17 cellular contexts compared by ENCODE assay signal in genomic region chr11:102360681-102361080, GRCh38. TPM values are rescaled to one million over a fixed set of nuclear protein-coding genes. Genes with fewer than 3 reads are reported as not detected.
A peak's percentile ranks its signal among the peaks of the same experiment; 100 is the strongest.
DNase-seq lines count a peak whose midpoint lies in the region; ATAC-seq and TF ChIP-seq lines count a peak whose summit lies in the region.
"Had no signal": no experiment of that assay in that cellular context is flagged by ENCODE, and none has a peak within 500 bp of the region (broad histone marks: within the 10 kb centered on the region; RNA-seq: fewer than 3 reads in every experiment).

No MANE protein-coding gene starts in this region.

- ATAC-seq in activated naive CD4-positive, alpha-beta T cell treated with anti-CD3 and anti-CD28 coated beads, Interleukin-2, amount 50 U/mL, for 72 hours = peak in 1 of 2 donors; percentile 13
- no peak for ATAC-seq in stimulated activated effector memory CD8-positive, alpha-beta T cell treated with anti-CD3 and anti-CD28 coated beads, Interleukin-12 subunit alpha, Interleukin-12 subunit beta, amount 100 ng/mL, for 72 hours
- ATAC-seq in GM18517 (IDR thresholded peaks at IDR 0.05; ENCODE audit: unreplicated experiment) (no peak), GM18867 (IDR thresholded peaks at IDR 0.05; ENCODE audit: unreplicated experiment) (no peak)
- ATAC-seq: left ventricle myocardium superior had no signal

- H3K79me2 ChIP-seq in Loucy (ENCODE audit: insufficient read depth, low read length) = peaks cover 25% of the 10 kb centered on the region

- H4K20me1 ChIP-seq in Loucy (ENCODE audit: insufficient read depth, low read length, poor library complexity, severe bottlenecking) = peaks cover 13% of the 10 kb centered on the region

- H3K9me2 ChIP-seq in Loucy (replicated peaks; ENCODE audit: low read depth, low read length) = no peaks in the 10 kb centered on the region

- no peaks in the 10 kb centered on the region for H3K9me3 Mint-ChIP-seq in activated naive CD4-positive, alpha-beta T cell treated with anti-CD3 and anti-CD28 coated beads, Interleukin-2, amount 10 ng/mL, durations not matched to agents 7 days and 5 days
- H3K9me3 Mint-ChIP-seq in activated naive CD4-positive, alpha-beta T cell treated with anti-CD3 and anti-CD28 coated beads, Interleukin-2, amount 50 U/mL, for 72 hours = peaks cover 0 to 17% of the 10 kb centered on the region in 2 donors
- H3K9me3 Mint-ChIP-seq in stimulated activated effector memory CD8-positive, alpha-beta T cell treated with anti-CD3 and anti-CD28 coated beads, Interleukin-12 subunit alpha, Interleukin-12 subunit beta, amount 100 ng/mL, for 72 hours = no peaks in the 10 kb centered on the region

- peak overlapping the region; percentile 73 for H3K4me2 ChIP-seq in Loucy (ENCODE audit: low read depth, low read length, poor library complexity, severe bottlenecking)

- H3F3A ChIP-seq in Loucy (ENCODE audit: low read depth) = peaks cover 16% of the 10 kb centered on the region; the same call in 1 of the 2 replicates

- peak overlapping the region; percentile 46 for H3K4me3 ChIP-seq in Loucy (ENCODE audit: low read length, poor library complexity, severe bottlenecking)
- H3K4me3 ChIP-seq: pancreas had no signal

- H2AFZ ChIP-seq in Loucy (ENCODE audit: low read length) = no peak overlapping the region

- CTCF ChIA-PET in activated naive CD4-positive, alpha-beta T cell treated with anti-CD3 and anti-CD28 coated beads, Interleukin-2, amount 10 ng/mL, durations not matched to agents 7 days and 5 days (lab: Charles Lee) = interaction anchor here (0.6 to 2.6 kb wide), 9 partner anchors 12 to 252 kb away, joined by 3 to 20 read pairs (median 4); no protein-coding TSS in a partner anchor

- peak overlapping the region; percentile 15 for H3K4me3 Mint-ChIP-seq in activated naive CD4-positive, alpha-beta T cell treated with anti-CD3 and anti-CD28 coated beads, Interleukin-2, amount 10 ng/mL, durations not matched to agents 7 days and 5 days
- H3K4me3 Mint-ChIP-seq in stimulated activated effector memory CD8-positive, alpha-beta T cell treated with anti-CD3 and anti-CD28 coated beads, Interleukin-12 subunit alpha, Interleukin-12 subunit beta, amount 100 ng/mL, for 72 hours = peak overlapping the region; percentile 14
- H3K4me3 Mint-ChIP-seq: H9 had no signal

- H3K9me3 ChIP-seq in Loucy (ENCODE audit: insufficient read depth, low read depth, low read length) = peaks cover 9% of the 10 kb centered on the region; the same call in 1 of the 2 replicates
- H3K9me3 ChIP-seq: pancreas had no signal

- H3K27ac Mint-ChIP-seq in activated naive CD4-positive, alpha-beta T cell treated with anti-CD3 and anti-CD28 coated beads, Interleukin-2, amount 10 ng/mL, durations not matched to agents 7 days and 5 days = peak overlapping the region; percentile 92
- peak overlapping the region; percentile 12 to 56 for H3K27ac Mint-ChIP-seq in activated naive CD4-positive, alpha-beta T cell treated with anti-CD3 and anti-CD28 coated beads, Interleukin-2, amount 50 U/mL, for 72 hours
- H3K27ac Mint-ChIP-seq in stimulated activated effector memory CD8-positive, alpha-beta T cell treated with anti-CD3 and anti-CD28 coated beads, Interleukin-12 subunit alpha, Interleukin-12 subunit beta, amount 100 ng/mL, for 72 hours = peak overlapping the region; percentile 75

- H3K4me1 ChIP-seq in Loucy (ENCODE audit: insufficient read depth, low read length, poor library complexity, severe bottlenecking) = peaks cover 33% of the 10 kb centered on the region

- TF ChIP-seq CTCF in Loucy (conservative IDR thresholded peaks at IDR 0.05; ENCODE audit: low read length) = no peak

- H3K4me1 Mint-ChIP-seq in activated naive CD4-positive, alpha-beta T cell treated with anti-CD3 and anti-CD28 coated beads, Interleukin-2, amount 10 ng/mL, durations not matched to agents 7 days and 5 days = peaks cover 60% of the 10 kb centered on the region
- peaks cover 45% of the 10 kb centered on the region for H3K4me1 Mint-ChIP-seq in stimulated activated effector memory CD8-positive, alpha-beta T cell treated with anti-CD3 and anti-CD28 coated beads, Interleukin-12 subunit alpha, Interleukin-12 subunit beta, amount 100 ng/mL, for 72 hours

- peaks cover 42% of the 10 kb centered on the region for H3K36me3 ChIP-seq in Loucy (ENCODE audit: insufficient read depth, low read length)

- peak; percentile 27 for DNase-seq in activated naive CD4-positive, alpha-beta T cell treated with anti-CD3 and anti-CD28 coated beads, Interleukin-2, amount 10 ng/mL, durations not matched to agents 7 days and 5 days
- DNase-seq in activated naive CD4-positive, alpha-beta T cell treated with anti-CD3 and anti-CD28 coated beads, Interleukin-2, amount 50 U/mL, for 16 hours = no peak
- DNase-seq in activated naive CD4-positive, alpha-beta T cell treated with anti-CD3 and anti-CD28 coated beads, Interleukin-2, amount 50 U/mL, for 72 hours (ENCODE audit: low spot score in 2 of 2) = no peak
- DNase-seq in stimulated activated effector memory CD8-positive, alpha-beta T cell treated with anti-CD3 and anti-CD28 coated beads, Interleukin-12 subunit alpha, Interleukin-12 subunit beta, amount 100 ng/mL, for 72 hours (ENCODE audit: low spot score in 2 of 2) = no peak
- DNase-seq in NCI-H1417 (lab: John Stamatoyannopoulos, UW) = no peak
- DNase-seq: H9; head of caudate nucleus; left ventricle myocardium superior; MV-4-11; NCI-H2029; NCI-H446 treated with DMSO at 0.1 percent for 48 hours; pancreas; stimulated activated CD4-positive, alpha-beta T cell treated with anti-CD3 and anti-CD28 coated beads, Interleukin-1b, Interleukin-23, amount 100 ng/mL, for 48 hours; WERI-Rb-1 had no signal

- peak overlapping the region; percentile 14 for H3K9ac ChIP-seq in Loucy (ENCODE audit: low read depth, low read length, poor library complexity, severe bottlenecking)

- H3K27me3 ChIP-seq in Loucy (ENCODE audit: insufficient read depth, low read length, poor library complexity, severe bottlenecking) = no peaks in the 10 kb centered on the region
- H3K27me3 ChIP-seq: pancreas had no signal

- peaks cover 73% of the 10 kb centered on the region for H3K36me3 Mint-ChIP-seq in activated naive CD4-positive, alpha-beta T cell treated with anti-CD3 and anti-CD28 coated beads, Interleukin-2, amount 10 ng/mL, durations not matched to agents 7 days and 5 days
- peaks cover 29 to 55% of the 10 kb centered on the region in 2 donors for H3K36me3 Mint-ChIP-seq in activated naive CD4-positive, alpha-beta T cell treated with anti-CD3 and anti-CD28 coated beads, Interleukin-2, amount 50 U/mL, for 72 hours
- H3K36me3 Mint-ChIP-seq in stimulated activated effector memory CD8-positive, alpha-beta T cell treated with anti-CD3 and anti-CD28 coated beads, Interleukin-12 subunit alpha, Interleukin-12 subunit beta, amount 100 ng/mL, for 72 hours = peaks cover 95% of the 10 kb centered on the region

- H3K27me3 Mint-ChIP-seq in activated naive CD4-positive, alpha-beta T cell treated with anti-CD3 and anti-CD28 coated beads, Interleukin-2, amount 10 ng/mL, durations not matched to agents 7 days and 5 days = no peaks in the 10 kb centered on the region

RNA-seq across cellular contexts. Expression of gene BIRC2, which starts 13.7 kb away (rescaled TPM):
- 10 to 100 TPM; 40.7 to 67.6 TPM for total RNA-seq in activated naive CD4-positive, alpha-beta T cell treated with anti-CD3 and anti-CD28 coated beads, Interleukin-2, amount 50 U/mL, for 72 hours

RNA-seq across cellular contexts. Expression of gene BIRC3, which starts 43.4 kb away (rescaled TPM):
- total RNA-seq in activated naive CD4-positive, alpha-beta T cell treated with anti-CD3 and anti-CD28 coated beads, Interleukin-2, amount 50 U/mL, for 72 hours = 100 to 1,000 TPM; 131 to 355 TPM

Comparison
In these comparisons a context has a peak if more than half of its experiments do, and no peak if none do; other contexts are left out.
1. H3K27ac Mint-ChIP-seq: peak in every context shown above with its lines; median percentile 92 in activated naive CD4-positive, alpha-beta T cell treated with anti-CD3 and anti-CD28 coated beads, Interleukin-2, amount 10 ng/mL, durations not matched to agents 7 days and 5 days; 75 in stimulated activated effector memory CD8-positive, alpha-beta T cell treated with anti-CD3 and anti-CD28 coated beads, Interleukin-12 subunit alpha, Interleukin-12 subunit beta, amount 100 ng/mL, for 72 hours; 34 in activated naive CD4-positive, alpha-beta T cell treated with anti-CD3 and anti-CD28 coated beads, Interleukin-2, amount 50 U/mL, for 72 hours.